1 cellular context compared by ENCODE assay signal in the genomic region with DNA sequence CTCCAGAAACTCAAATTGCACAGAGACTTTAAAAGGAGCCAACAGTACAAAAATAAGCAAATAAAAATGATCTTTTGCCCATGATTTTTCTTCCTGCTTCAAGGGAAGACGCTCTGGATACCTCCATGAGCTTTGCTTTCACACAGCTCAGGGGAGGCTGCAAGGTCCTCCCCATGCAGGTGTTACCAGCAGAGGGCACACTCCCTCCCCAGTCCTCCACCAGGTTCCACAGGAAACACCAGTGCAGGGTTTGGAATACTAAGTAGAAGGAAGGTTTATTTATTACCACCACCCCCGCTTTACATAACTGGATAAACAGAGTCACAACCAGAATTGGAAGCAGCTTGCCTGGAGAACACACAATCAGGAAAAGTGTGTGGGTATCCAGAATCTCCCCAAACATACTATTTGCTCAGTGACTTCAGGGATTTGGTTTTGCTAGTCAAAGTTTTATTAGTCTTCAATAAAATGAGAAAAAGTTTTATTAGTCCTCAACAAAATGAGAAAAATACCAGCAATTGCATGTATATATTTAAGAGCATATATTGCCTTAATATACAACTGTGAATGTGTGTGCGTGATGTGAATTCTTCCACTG.
TF ChIP-seq lines count a peak whose summit lies in the region.

No MANE protein-coding gene starts in this region.

TF ChIP-seq in H1, 55 proteins besides CTCF, POLR2A, EP300 and RAD21 (continued from another document):
- TF ChIP-seq CTBP2 (IDR thresholded peaks at IDR 0.05; ENCODE audit: borderline replicate concordance, insufficient read depth, insufficient read length, low read length) = no peak
- no peak for TF ChIP-seq EZH2 (IDR thresholded peaks at IDR 0.05; ENCODE audit: low read depth, low read length, severe bottlenecking)
- no peak for TF ChIP-seq RXRA (IDR thresholded peaks at IDR 0.05; ENCODE audit: insufficient read depth, low read depth, low read length)
- TF ChIP-seq POLR2AphosphoS5 (IDR thresholded peaks at IDR 0.05; ENCODE audit: low read depth, low read length) = no peak
- TF ChIP-seq CREB1 (IDR thresholded peaks at IDR 0.05) = no peak
- TF ChIP-seq CBX5 (IDR thresholded peaks at IDR 0.05; ENCODE audit: low read depth, low read length) = no peak
- TF ChIP-seq HDAC2 (IDR thresholded peaks at IDR 0.05; ENCODE audit: borderline replicate concordance in 1 of 2, low read depth in 2 of 2, low read length in 2 of 2) = no peak
- no peak for TF ChIP-seq HDAC6 (IDR thresholded peaks at IDR 0.05; ENCODE audit: low read depth, low read length)
- TF ChIP-seq GABPA (IDR thresholded peaks at IDR 0.05; ENCODE audit: borderline replicate concordance, insufficient read depth, low read length) = no peak
- no peak for TF ChIP-seq SP4 (IDR thresholded peaks at IDR 0.05; ENCODE audit: low read length)
- TF ChIP-seq BACH1 (IDR thresholded peaks at IDR 0.05; ENCODE audit: low read length) = no peak
- TF ChIP-seq YY1 (IDR thresholded peaks at IDR 0.05; ENCODE audit: low read depth, low read length) = no peak
- TF ChIP-seq, protein P1, sequence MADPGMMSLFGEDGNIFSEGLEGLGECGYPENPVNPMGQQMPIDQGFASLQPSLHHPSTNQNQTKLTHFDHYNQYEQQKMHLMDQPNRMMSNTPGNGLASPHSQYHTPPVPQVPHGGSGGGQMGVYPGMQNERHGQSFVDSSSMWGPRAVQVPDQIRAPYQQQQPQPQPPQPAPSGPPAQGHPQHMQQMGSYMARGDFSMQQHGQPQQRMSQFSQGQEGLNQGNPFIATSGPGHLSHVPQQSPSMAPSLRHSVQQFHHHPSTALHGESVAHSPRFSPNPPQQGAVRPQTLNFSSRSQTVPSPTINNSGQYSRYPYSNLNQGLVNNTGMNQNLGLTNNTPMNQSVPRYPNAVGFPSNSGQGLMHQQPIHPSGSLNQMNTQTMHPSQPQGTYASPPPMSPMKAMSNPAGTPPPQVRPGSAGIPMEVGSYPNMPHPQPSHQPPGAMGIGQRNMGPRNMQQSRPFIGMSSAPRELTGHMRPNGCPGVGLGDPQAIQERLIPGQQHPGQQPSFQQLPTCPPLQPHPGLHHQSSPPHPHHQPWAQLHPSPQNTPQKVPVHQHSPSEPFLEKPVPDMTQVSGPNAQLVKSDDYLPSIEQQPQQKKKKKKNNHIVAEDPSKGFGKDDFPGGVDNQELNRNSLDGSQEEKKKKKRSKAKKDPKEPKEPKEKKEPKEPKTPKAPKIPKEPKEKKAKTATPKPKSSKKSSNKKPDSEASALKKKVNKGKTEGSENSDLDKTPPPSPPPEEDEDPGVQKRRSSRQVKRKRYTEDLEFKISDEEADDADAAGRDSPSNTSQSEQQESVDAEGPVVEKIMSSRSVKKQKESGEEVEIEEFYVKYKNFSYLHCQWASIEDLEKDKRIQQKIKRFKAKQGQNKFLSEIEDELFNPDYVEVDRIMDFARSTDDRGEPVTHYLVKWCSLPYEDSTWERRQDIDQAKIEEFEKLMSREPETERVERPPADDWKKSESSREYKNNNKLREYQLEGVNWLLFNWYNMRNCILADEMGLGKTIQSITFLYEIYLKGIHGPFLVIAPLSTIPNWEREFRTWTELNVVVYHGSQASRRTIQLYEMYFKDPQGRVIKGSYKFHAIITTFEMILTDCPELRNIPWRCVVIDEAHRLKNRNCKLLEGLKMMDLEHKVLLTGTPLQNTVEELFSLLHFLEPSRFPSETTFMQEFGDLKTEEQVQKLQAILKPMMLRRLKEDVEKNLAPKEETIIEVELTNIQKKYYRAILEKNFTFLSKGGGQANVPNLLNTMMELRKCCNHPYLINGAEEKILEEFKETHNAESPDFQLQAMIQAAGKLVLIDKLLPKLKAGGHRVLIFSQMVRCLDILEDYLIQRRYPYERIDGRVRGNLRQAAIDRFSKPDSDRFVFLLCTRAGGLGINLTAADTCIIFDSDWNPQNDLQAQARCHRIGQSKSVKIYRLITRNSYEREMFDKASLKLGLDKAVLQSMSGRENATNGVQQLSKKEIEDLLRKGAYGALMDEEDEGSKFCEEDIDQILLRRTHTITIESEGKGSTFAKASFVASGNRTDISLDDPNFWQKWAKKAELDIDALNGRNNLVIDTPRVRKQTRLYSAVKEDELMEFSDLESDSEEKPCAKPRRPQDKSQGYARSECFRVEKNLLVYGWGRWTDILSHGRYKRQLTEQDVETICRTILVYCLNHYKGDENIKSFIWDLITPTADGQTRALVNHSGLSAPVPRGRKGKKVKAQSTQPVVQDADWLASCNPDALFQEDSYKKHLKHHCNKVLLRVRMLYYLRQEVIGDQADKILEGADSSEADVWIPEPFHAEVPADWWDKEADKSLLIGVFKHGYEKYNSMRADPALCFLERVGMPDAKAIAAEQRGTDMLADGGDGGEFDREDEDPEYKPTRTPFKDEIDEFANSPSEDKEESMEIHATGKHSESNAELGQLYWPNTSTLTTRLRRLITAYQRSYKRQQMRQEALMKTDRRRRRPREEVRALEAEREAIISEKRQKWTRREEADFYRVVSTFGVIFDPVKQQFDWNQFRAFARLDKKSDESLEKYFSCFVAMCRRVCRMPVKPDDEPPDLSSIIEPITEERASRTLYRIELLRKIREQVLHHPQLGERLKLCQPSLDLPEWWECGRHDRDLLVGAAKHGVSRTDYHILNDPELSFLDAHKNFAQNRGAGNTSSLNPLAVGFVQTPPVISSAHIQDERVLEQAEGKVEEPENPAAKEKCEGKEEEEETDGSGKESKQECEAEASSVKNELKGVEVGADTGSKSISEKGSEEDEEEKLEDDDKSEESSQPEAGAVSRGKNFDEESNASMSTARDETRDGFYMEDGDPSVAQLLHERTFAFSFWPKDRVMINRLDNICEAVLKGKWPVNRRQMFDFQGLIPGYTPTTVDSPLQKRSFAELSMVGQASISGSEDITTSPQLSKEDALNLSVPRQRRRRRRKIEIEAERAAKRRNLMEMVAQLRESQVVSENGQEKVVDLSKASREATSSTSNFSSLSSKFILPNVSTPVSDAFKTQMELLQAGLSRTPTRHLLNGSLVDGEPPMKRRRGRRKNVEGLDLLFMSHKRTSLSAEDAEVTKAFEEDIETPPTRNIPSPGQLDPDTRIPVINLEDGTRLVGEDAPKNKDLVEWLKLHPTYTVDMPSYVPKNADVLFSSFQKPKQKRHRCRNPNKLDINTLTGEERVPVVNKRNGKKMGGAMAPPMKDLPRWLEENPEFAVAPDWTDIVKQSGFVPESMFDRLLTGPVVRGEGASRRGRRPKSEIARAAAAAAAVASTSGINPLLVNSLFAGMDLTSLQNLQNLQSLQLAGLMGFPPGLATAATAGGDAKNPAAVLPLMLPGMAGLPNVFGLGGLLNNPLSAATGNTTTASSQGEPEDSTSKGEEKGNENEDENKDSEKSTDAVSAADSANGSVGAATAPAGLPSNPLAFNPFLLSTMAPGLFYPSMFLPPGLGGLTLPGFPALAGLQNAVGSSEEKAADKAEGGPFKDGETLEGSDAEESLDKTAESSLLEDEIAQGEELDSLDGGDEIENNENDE (IDR thresholded peaks at IDR 0.05; ENCODE audit: insufficient replicate concordance, low read length) = no peak
- TF ChIP-seq CHD2 (IDR thresholded peaks at IDR 0.05; ENCODE audit: low read length) = no peak
